ENCODE assay signal across 29 cellular contexts in genomic region chr12:52682938-52683574, GRCh38. TPM values are rescaled to one million over a fixed set of nuclear protein-coding genes. Genes with fewer than 3 reads are reported as not detected.
"Had no signal": no experiment of that assay in that cellular context is flagged by ENCODE, and none has a peak within 500 bp of the region (broad histone marks: within the 10 kb centered on the region; RNA-seq: fewer than 3 reads in every experiment).

No MANE protein-coding gene starts in this region.

- H3K27ac ChIP-seq: brain microvascular endothelial cell, cardiac muscle cell, SK-N-MC, WERI-Rb-1 had no signal

- H3K36me3 ChIP-seq: brain microvascular endothelial cell, cardiac muscle cell, WERI-Rb-1 had no signal

- H3K27ac Mint-ChIP-seq: activated CD8-positive, alpha-beta T cell treated with anti-CD3 and anti-CD28 coated beads for 36 hours; activated naive CD4-positive, alpha-beta T cell treated with anti-CD3 and anti-CD28 coated beads, Interleukin-2, amount 10 ng/mL, durations not matched to agents 7 days and 5 days; activated naive CD8-positive, alpha-beta T cell treated with anti-CD3 and anti-CD28 coated beads for 36 hours; activated T-cell treated with anti-CD3 and anti-CD28 coated beads, Interleukin-2, amount 50 U/mL, for 72 hours; activated T-helper 2 cell treated with anti-CD3 and anti-CD28 coated beads, Interferon-gamma antibody, Interleukin-2, Interleukin-4, amounts not matched to agents 10 μg/mL and 5 μg/mL and 100 μg/mL, durations not matched to agents 14 hours and 24 hours and 36 hours had no signal

- H3K4me3 Mint-ChIP-seq: activated CD8-positive, alpha-beta T cell treated with anti-CD3 and anti-CD28 coated beads for 36 hours; activated naive CD4-positive, alpha-beta T cell treated with anti-CD3 and anti-CD28 coated beads, Interleukin-2, amount 10 ng/mL, durations not matched to agents 7 days and 5 days; activated naive CD8-positive, alpha-beta T cell treated with anti-CD3 and anti-CD28 coated beads for 36 hours; activated T-cell treated with anti-CD3 and anti-CD28 coated beads, Interleukin-2, amount 50 U/mL, for 72 hours had no signal

- H3K36me3 Mint-ChIP-seq: activated naive CD4-positive, alpha-beta T cell treated with anti-CD3 and anti-CD28 coated beads, Interleukin-2, amount 10 ng/mL, durations not matched to agents 7 days and 5 days; activated naive CD8-positive, alpha-beta T cell treated with anti-CD3 and anti-CD28 coated beads for 36 hours had no signal

- ATAC-seq: activated CD8-positive, alpha-beta T cell treated with anti-CD3 and anti-CD28 coated beads for 36 hours; activated T-cell treated with anti-CD3 and anti-CD28 coated beads, Interleukin-2, amount 50 U/mL, for 72 hours had no signal

- H3K27me3 Mint-ChIP-seq: activated CD8-positive, alpha-beta T cell treated with anti-CD3 and anti-CD28 coated beads for 36 hours had no signal

- H3K4me3 ChIP-seq: cardiac muscle cell, SK-N-MC had no signal

- H3K9me3 Mint-ChIP-seq: activated CD8-positive, alpha-beta T cell treated with anti-CD3 and anti-CD28 coated beads for 36 hours; activated naive CD4-positive, alpha-beta T cell treated with anti-CD3 and anti-CD28 coated beads, Interleukin-2, amount 10 ng/mL, durations not matched to agents 7 days and 5 days; activated naive CD8-positive, alpha-beta T cell treated with anti-CD3 and anti-CD28 coated beads for 36 hours; activated T-cell treated with anti-CD3 and anti-CD28 coated beads, Interleukin-2, amount 50 U/mL, for 72 hours; activated T-helper 2 cell treated with anti-CD3 and anti-CD28 coated beads, Interferon-gamma antibody, Interleukin-2, Interleukin-4, amounts not matched to agents 10 μg/mL and 5 μg/mL and 100 μg/mL, durations not matched to agents 14 hours and 24 hours and 36 hours had no signal

- DNase-seq: activated CD4-positive, alpha-beta T cell treated with anti-CD3 and anti-CD28 coated beads for 4 hours; activated CD8-positive, alpha-beta memory T cell treated with anti-CD3 and anti-CD28 coated beads, Interleukin-2, amount 50 U/mL, for 4 hours; activated CD8-positive, alpha-beta T cell treated with anti-CD3 and anti-CD28 coated beads for 36 hours; activated gamma-delta T cell treated with Interleukin-2 at 50 U/mL for 16 hours; activated naive CD4-positive, alpha-beta T cell treated with anti-CD3 and anti-CD28 coated beads, Interleukin-2, amount 10 ng/mL, durations not matched to agents 7 days and 5 days; activated naive CD8-positive, alpha-beta T cell treated with anti-CD3 and anti-CD28 coated beads for 36 hours; activated T-cell treated with anti-CD3 and anti-CD28 coated beads, Interleukin-2, amount 50 U/mL, for 72 hours; brain microvascular endothelial cell; KG1; NCI-H1092 treated with DMSO at 0.1 percent for 48 hours; NCI-H1436; NCI-H1694 treated with DMSO at 0.1 percent for 48 hours; NCI-H2029 treated with DMSO at 0.1 percent for 48 hours; NCI-H345; NCI-H510A; NCI-H526 treated with DMSO at 0.1 percent for 48 hours; NCI-H82; SIG-M5; T-helper 1 cell; WERI-Rb-1 had no signal

RNA-seq across cellular contexts. Expression of gene KRT1, which starts 2.8 kb away (rescaled TPM):
- total RNA-seq: activated CD8-positive, alpha-beta T cell treated with anti-CD3 and anti-CD28 coated beads for 36 hours; activated naive CD8-positive, alpha-beta T cell treated with anti-CD3 and anti-CD28 coated beads for 36 hours; activated T-cell treated with anti-CD3 and anti-CD28 coated beads, Interleukin-2, amount 50 U/mL, for 72 hours; cardiac muscle cell; LHCN-M2; MCF 10A; OCI-LY7; RPMI7951 had no signal
- polyA plus RNA-seq: adipose tissue, cardiac muscle cell had no signal

RNA-seq across cellular contexts. Expression of gene KRT77, which starts 20.3 kb away (rescaled TPM):
- total RNA-seq: activated CD8-positive, alpha-beta T cell treated with anti-CD3 and anti-CD28 coated beads for 36 hours; activated naive CD8-positive, alpha-beta T cell treated with anti-CD3 and anti-CD28 coated beads for 36 hours; activated T-cell treated with anti-CD3 and anti-CD28 coated beads, Interleukin-2, amount 50 U/mL, for 72 hours; activated T-helper 2 cell treated with anti-CD3 and anti-CD28 coated beads, Interferon-gamma antibody, Interleukin-2, Interleukin-4, amounts not matched to agents 10 μg/mL and 5 μg/mL and 100 μg/mL, durations not matched to agents 14 hours and 24 hours and 36 hours; cardiac muscle cell; LHCN-M2; MCF 10A; OCI-LY7; RPMI7951; T-helper 2 cell treated with Interferon-gamma antibody and Interleukin-4, amounts not matched to agents 100 ng/mL and 5 ng/mL, for 36 hours had no signal
- polyA plus RNA-seq: cardiac muscle cell had no signal

RNA-seq across cellular contexts. Expression of gene KRT2, which starts 31.0 kb away (rescaled TPM):
- total RNA-seq: activated CD8-positive, alpha-beta T cell treated with anti-CD3 and anti-CD28 coated beads for 36 hours; activated naive CD8-positive, alpha-beta T cell treated with anti-CD3 and anti-CD28 coated beads for 36 hours; activated T-cell treated with anti-CD3 and anti-CD28 coated beads, Interleukin-2, amount 50 U/mL, for 72 hours; activated T-helper 2 cell treated with anti-CD3 and anti-CD28 coated beads, Interferon-gamma antibody, Interleukin-2, Interleukin-4, amounts not matched to agents 10 μg/mL and 5 μg/mL and 100 μg/mL, durations not matched to agents 14 hours and 24 hours and 36 hours; cardiac muscle cell; LHCN-M2; MCF 10A; OCI-LY7; RPMI7951 had no signal
- polyA plus RNA-seq: adipose tissue, cardiac muscle cell had no signal
